Comparison of ENCODE assay signal across 8 cellular contexts in the genomic region with DNA sequence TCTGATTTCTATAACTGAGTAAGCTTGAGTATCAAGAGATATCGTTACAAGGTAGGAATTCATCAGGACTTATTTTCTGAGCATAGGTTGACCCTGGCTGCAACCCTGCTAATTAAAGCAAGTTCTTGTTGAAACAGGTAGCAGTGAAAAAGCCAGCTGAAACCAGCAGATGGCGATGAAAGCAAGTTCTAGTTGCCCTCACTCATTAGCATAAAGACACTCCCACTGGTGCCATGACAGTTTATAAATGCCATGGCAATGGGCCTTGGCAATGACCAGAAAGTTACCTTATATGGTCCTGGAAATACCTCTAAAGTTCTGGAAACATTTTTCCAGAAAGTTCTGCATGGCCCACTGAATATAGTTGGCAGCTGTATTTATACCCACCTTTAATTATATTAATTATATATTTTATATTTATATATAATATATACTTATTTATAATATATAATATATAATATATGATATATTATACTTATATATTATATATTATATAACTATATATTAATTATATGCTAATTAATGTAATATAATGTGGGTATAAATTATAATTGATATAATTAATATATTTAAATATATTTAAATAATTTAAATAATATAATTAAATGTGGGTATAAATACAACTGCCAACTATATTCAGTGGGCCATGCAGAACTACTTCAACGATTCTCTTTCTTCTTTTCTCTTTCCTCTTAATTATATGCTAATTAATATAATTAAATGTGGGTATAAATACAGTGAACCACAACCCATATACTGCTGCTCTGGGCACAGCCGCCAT.
DNase-seq lines count a peak whose midpoint lies in the region; ATAC-seq and TF ChIP-seq lines count a peak whose summit lies in the region.

No MANE protein-coding gene starts in this region.

- H3K27ac ChIP-seq in OCI-LY7 (ENCODE audit: low read depth, low read length, poor library complexity, severe bottlenecking) = no peak overlapping the region

- H3K36me3 ChIP-seq in OCI-LY7 (ENCODE audit: insufficient read depth, low read length) = no peaks in the 10 kb centered on the region

- no peaks in the 10 kb centered on the region for H3K9me3 ChIP-seq in OCI-LY7 (ENCODE audit: low read length)

- H2AFZ ChIP-seq in OCI-LY7 (ENCODE audit: low read length) = no peak overlapping the region

- H3K36me3 Mint-ChIP-seq in activated T-helper 2 cell treated with anti-CD3 and anti-CD28 coated beads, Interferon-gamma antibody, Interleukin-2, Interleukin-4, amounts not matched to agents 10 μg/mL and 5 μg/mL and 100 μg/mL, durations not matched to agents 14 hours and 24 hours and 36 hours (ENCODE audit: low read depth) = no peaks in the 10 kb centered on the region

- CTCF ChIA-PET in OCI-LY7 (lab: Charles Lee; ENCODE audit: unreplicated experiment) = no interaction called here

- H3K4me3 Mint-ChIP-seq in activated T-helper 2 cell treated with anti-CD3 and anti-CD28 coated beads, Interferon-gamma antibody, Interleukin-2, Interleukin-4, amounts not matched to agents 10 μg/mL and 5 μg/mL and 100 μg/mL, durations not matched to agents 14 hours and 24 hours and 36 hours (ENCODE audit: low read depth) = no peak overlapping the region

- intact Hi-C loops in OCI-LY7 (cut with micrococcal nuclease; ENCODE audit: unreplicated experiment) = no loop called here
- intact Hi-C loops in activated T-helper 2 cell treated with anti-CD3 and anti-CD28 coated beads, Interferon-gamma antibody, Interleukin-2, Interleukin-4, amounts not matched to agents 10 μg/mL and 5 μg/mL and 100 μg/mL, durations not matched to agents 14 hours and 24 hours and 36 hours (cut with micrococcal nuclease) = no loop called here

- no peaks in the 10 kb centered on the region for H3K27me3 Mint-ChIP-seq in activated T-helper 2 cell treated with anti-CD3 and anti-CD28 coated beads, Interferon-gamma antibody, Interleukin-2, Interleukin-4, amounts not matched to agents 10 μg/mL and 5 μg/mL and 100 μg/mL, durations not matched to agents 14 hours and 24 hours and 36 hours (ENCODE audit: low read depth)

- H3K27ac Mint-ChIP-seq in activated T-helper 2 cell treated with anti-CD3 and anti-CD28 coated beads, Interferon-gamma antibody, Interleukin-2, Interleukin-4, amounts not matched to agents 10 μg/mL and 5 μg/mL and 100 μg/mL, durations not matched to agents 14 hours and 24 hours and 36 hours = no peak overlapping the region

- DNase-seq in AML-193 (lab: John Stamatoyannopoulos, UW) (peak; percentile 48 to 50), OCI-LY7 (ENCODE audit: low spot score) (peak; percentile 8), foreskin melanocyte (peak; percentile 12)
- DNase-seq in effector CD4-positive, alpha-beta T cell = no peak
- DNase-seq in activated T-helper 2 cell treated with anti-CD3 and anti-CD28 coated beads, Interferon-gamma antibody, Interleukin-2, Interleukin-4, amounts not matched to agents 10 μg/mL and 5 μg/mL and 100 μg/mL, durations not matched to agents 14 hours and 24 hours and 36 hours (ENCODE audit: low spot score) = no peak
- no peak for DNase-seq in activated CD4-positive, CD25-positive, alpha-beta regulatory T cell treated with anti-CD3 and anti-CD28 coated beads, Interleukin-2, amount 50 U/mL, for 72 hours

- peak; percentile 90 for ATAC-seq in GM18858 (IDR thresholded peaks at IDR 0.05; ENCODE audit: unreplicated experiment)
- peak; percentile 87 for ATAC-seq in HG03442 (IDR thresholded peaks at IDR 0.05; ENCODE audit: unreplicated experiment)

- H3K4me1 Mint-ChIP-seq in activated T-helper 2 cell treated with anti-CD3 and anti-CD28 coated beads, Interferon-gamma antibody, Interleukin-2, Interleukin-4, amounts not matched to agents 10 μg/mL and 5 μg/mL and 100 μg/mL, durations not matched to agents 14 hours and 24 hours and 36 hours (ENCODE audit: low read depth) = no peaks in the 10 kb centered on the region

- H3K9me3 Mint-ChIP-seq in activated T-helper 2 cell treated with anti-CD3 and anti-CD28 coated beads, Interferon-gamma antibody, Interleukin-2, Interleukin-4, amounts not matched to agents 10 μg/mL and 5 μg/mL and 100 μg/mL, durations not matched to agents 14 hours and 24 hours and 36 hours = peaks cover 9% of the 10 kb centered on the region

- no peak overlapping the region for H3K4me3 ChIP-seq in OCI-LY7 (ENCODE audit: low read depth, low read length, poor library complexity, severe bottlenecking)

- H4K20me1 ChIP-seq in OCI-LY7 (ENCODE audit: insufficient read depth, low read length) = no peaks in the 10 kb centered on the region

- no peaks in the 10 kb centered on the region for H3K79me2 ChIP-seq in OCI-LY7 (ENCODE audit: insufficient read depth, low read depth, low read length)

- H3K4me1 ChIP-seq in OCI-LY7 (ENCODE audit: insufficient read depth, low read length, poor library complexity, severe bottlenecking) = no peaks in the 10 kb centered on the region

- H3K4me2 ChIP-seq in OCI-LY7 (ENCODE audit: low read length) = no peak overlapping the region

- TF ChIP-seq CTCF in OCI-LY7 (conservative IDR thresholded peaks at IDR 0.05; ENCODE audit: low read length) = peak; percentile 51; the same call in 1 of the 2 replicates

- POLR2A ChIA-PET in OCI-LY7 (lab: Charles Lee) = no interaction called here

- H3K9me2 ChIP-seq in OCI-LY7 (ENCODE audit: insufficient read depth, low read length) = no peaks in the 10 kb centered on the region

- no TSS peak for BruUV-seq in OCI-LY7 (replicated peaks; lab: Mats Ljungman, UMichigan)

Comparison
In these comparisons a context has a peak if more than half of its experiments do, and no peak if none do; other contexts are left out.
1. DNase-seq: peak in AML-193 (2 of 2), OCI-LY7 (single experiment) and foreskin melanocyte (single experiment); none in effector CD4-positive, alpha-beta T cell (single experiment), activated T-helper 2 cell treated with anti-CD3 and anti-CD28 coated beads, Interferon-gamma antibody, Interleukin-2, Interleukin-4, amounts not matched to agents 10 μg/mL and 5 μg/mL and 100 μg/mL, durations not matched to agents 14 hours and 24 hours and 36 hours (single experiment) and activated CD4-positive, CD25-positive, alpha-beta regulatory T cell treated with anti-CD3 and anti-CD28 coated beads, Interleukin-2, amount 50 U/mL, for 72 hours (single experiment).